ENCODE assay signal across 9 cellular contexts in genomic region chr21:45128613-45129226, GRCh38. TPM values are rescaled to one million over a fixed set of nuclear protein-coding genes. Genes with fewer than 3 reads are reported as not detected.
DNase-seq lines count a peak whose midpoint lies in the region; ATAC-seq and TF ChIP-seq lines count a peak whose summit lies in the region.
"Had no signal": no experiment of that assay in that cellular context is flagged by ENCODE, and none has a peak within 500 bp of the region (broad histone marks: within the 10 kb centered on the region; RNA-seq: fewer than 3 reads in every experiment).

No MANE protein-coding gene starts in this region.

- CTCF ChIA-PET in AG04449 (lab: Yijun Ruan, JAX): interaction anchor here (0.6 to 10.0 kb wide), 35 partner anchors 10 to 328 kb away, joined by 3 to 270 read pairs (median 4); partner anchors contain the start of genes ADARB1, SLX9 and UBE2G2

- POLR2A ChIA-PET in AG04449 (lab: Yijun Ruan, JAX): no interaction called here

- TF ChIP-seq CTCF in AG04449 (IDR thresholded peaks at IDR 0.05; ENCODE audit: insufficient read depth, low read length, missing control alignments): peak; percentile 96

- H3K4me3 ChIP-seq in AG04449 (ENCODE audit: low read depth, low read length): no peak overlapping the region
- H3K4me3 ChIP-seq: HAP-1 had no signal

- DNase-seq in AG04449 (ENCODE audit: low read depth, low spot score) (no peak), NCI-H446 (lab: John Stamatoyannopoulos, UW) (peak; percentile 42 to 57), dedifferentiated amniotic fluid mesenchymal stem cell (ENCODE audit: extremely low spot score) (peak; percentile 60), lung microvascular endothelial cell (ENCODE audit: low read depth in 2 of 2) (peak; percentile 85 to 88)
- DNase-seq in activated CD4-positive, alpha-beta T cell treated with anti-CD3 and anti-CD28 coated beads, Interleukin-2, amount 50 U/mL, for 1 hour: peak; percentile 77
- DNase-seq in stimulated activated CD8-positive, alpha-beta memory T cell treated with anti-CD3 and anti-CD28 coated beads, Interleukin-12 subunit alpha, Interleukin-12 subunit beta, amount 100 ng/mL, for 4 hours (ENCODE audit: low read depth): peak; percentile 57

- ATAC-seq in GM19035 (IDR thresholded peaks at IDR 0.05; ENCODE audit: unreplicated experiment) (peak; percentile 53), GM21825 (IDR thresholded peaks at IDR 0.05; ENCODE audit: unreplicated experiment) (no peak)

RNA-seq across cellular contexts. Expression of gene ADARB1, which starts 54.3 kb away (rescaled TPM):
- 15.3 and 23.8 TPM in 2 replicates for total RNA-seq in lung microvascular endothelial cell
